2 cellular contexts compared by ENCODE assay signal in the genomic region with DNA sequence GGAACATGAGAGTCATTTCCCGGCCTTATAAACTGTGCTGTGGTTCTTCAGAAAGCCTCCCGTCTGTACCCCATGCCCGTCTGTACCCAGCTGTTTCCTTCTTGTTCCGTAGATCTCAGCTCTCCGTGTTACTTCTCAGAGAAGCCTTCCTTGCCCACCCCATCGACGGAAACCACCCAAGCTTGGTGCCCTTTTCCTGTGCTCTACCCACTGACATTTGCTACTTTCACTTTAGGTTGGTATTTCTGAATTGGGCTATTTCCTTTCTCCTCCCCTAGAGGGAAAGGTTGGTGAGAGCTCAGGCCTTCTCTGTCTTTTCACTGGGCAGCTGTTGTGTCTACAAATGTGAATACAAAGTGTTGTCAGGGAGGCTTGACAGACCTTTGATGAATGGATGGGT.
TF ChIP-seq lines count a peak whose summit lies in the region.

No MANE protein-coding gene starts in this region.

TF ChIP-seq in GM23338, 12 proteins besides CTCF, POLR2A, EP300 and RAD21 (continued from another document):
- TF ChIP-seq, protein P1, sequence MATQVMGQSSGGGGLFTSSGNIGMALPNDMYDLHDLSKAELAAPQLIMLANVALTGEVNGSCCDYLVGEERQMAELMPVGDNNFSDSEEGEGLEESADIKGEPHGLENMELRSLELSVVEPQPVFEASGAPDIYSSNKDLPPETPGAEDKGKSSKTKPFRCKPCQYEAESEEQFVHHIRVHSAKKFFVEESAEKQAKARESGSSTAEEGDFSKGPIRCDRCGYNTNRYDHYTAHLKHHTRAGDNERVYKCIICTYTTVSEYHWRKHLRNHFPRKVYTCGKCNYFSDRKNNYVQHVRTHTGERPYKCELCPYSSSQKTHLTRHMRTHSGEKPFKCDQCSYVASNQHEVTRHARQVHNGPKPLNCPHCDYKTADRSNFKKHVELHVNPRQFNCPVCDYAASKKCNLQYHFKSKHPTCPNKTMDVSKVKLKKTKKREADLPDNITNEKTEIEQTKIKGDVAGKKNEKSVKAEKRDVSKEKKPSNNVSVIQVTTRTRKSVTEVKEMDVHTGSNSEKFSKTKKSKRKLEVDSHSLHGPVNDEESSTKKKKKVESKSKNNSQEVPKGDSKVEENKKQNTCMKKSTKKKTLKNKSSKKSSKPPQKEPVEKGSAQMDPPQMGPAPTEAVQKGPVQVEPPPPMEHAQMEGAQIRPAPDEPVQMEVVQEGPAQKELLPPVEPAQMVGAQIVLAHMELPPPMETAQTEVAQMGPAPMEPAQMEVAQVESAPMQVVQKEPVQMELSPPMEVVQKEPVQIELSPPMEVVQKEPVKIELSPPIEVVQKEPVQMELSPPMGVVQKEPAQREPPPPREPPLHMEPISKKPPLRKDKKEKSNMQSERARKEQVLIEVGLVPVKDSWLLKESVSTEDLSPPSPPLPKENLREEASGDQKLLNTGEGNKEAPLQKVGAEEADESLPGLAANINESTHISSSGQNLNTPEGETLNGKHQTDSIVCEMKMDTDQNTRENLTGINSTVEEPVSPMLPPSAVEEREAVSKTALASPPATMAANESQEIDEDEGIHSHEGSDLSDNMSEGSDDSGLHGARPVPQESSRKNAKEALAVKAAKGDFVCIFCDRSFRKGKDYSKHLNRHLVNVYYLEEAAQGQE (IDR thresholded peaks at IDR 0.05; ENCODE audit: unreplicated experiment) = no peak
- TF ChIP-seq, protein P2, sequence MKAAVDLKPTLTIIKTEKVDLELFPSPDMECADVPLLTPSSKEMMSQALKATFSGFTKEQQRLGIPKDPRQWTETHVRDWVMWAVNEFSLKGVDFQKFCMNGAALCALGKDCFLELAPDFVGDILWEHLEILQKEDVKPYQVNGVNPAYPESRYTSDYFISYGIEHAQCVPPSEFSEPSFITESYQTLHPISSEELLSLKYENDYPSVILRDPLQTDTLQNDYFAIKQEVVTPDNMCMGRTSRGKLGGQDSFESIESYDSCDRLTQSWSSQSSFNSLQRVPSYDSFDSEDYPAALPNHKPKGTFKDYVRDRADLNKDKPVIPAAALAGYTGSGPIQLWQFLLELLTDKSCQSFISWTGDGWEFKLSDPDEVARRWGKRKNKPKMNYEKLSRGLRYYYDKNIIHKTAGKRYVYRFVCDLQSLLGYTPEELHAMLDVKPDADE (IDR thresholded peaks at IDR 0.05) = no peak
- TF ChIP-seq ZNF331 (CRISPR knock-in tag; IDR thresholded peaks at IDR 0.05; ENCODE audit: low read depth) (no peak), CREB1 (CRISPR knock-in tag; IDR thresholded peaks at IDR 0.05; ENCODE audit: low read depth) (no peak), EZH2phosphoT487 (IDR thresholded peaks at IDR 0.05; ENCODE audit: unreplicated experiment) (no peak), ZNF114 (CRISPR knock-in tag; IDR thresholded peaks at IDR 0.05) (no peak), NANOG (IDR thresholded peaks at IDR 0.05; ENCODE audit: borderline replicate concordance) (no peak), POLR2AphosphoS5 (IDR thresholded peaks at IDR 0.05; ENCODE audit: low read depth) (no peak), EZH2 (IDR thresholded peaks at IDR 0.05; ENCODE audit: low read depth, unreplicated experiment) (no peak)
- TF ChIP-seq, protein P3, sequence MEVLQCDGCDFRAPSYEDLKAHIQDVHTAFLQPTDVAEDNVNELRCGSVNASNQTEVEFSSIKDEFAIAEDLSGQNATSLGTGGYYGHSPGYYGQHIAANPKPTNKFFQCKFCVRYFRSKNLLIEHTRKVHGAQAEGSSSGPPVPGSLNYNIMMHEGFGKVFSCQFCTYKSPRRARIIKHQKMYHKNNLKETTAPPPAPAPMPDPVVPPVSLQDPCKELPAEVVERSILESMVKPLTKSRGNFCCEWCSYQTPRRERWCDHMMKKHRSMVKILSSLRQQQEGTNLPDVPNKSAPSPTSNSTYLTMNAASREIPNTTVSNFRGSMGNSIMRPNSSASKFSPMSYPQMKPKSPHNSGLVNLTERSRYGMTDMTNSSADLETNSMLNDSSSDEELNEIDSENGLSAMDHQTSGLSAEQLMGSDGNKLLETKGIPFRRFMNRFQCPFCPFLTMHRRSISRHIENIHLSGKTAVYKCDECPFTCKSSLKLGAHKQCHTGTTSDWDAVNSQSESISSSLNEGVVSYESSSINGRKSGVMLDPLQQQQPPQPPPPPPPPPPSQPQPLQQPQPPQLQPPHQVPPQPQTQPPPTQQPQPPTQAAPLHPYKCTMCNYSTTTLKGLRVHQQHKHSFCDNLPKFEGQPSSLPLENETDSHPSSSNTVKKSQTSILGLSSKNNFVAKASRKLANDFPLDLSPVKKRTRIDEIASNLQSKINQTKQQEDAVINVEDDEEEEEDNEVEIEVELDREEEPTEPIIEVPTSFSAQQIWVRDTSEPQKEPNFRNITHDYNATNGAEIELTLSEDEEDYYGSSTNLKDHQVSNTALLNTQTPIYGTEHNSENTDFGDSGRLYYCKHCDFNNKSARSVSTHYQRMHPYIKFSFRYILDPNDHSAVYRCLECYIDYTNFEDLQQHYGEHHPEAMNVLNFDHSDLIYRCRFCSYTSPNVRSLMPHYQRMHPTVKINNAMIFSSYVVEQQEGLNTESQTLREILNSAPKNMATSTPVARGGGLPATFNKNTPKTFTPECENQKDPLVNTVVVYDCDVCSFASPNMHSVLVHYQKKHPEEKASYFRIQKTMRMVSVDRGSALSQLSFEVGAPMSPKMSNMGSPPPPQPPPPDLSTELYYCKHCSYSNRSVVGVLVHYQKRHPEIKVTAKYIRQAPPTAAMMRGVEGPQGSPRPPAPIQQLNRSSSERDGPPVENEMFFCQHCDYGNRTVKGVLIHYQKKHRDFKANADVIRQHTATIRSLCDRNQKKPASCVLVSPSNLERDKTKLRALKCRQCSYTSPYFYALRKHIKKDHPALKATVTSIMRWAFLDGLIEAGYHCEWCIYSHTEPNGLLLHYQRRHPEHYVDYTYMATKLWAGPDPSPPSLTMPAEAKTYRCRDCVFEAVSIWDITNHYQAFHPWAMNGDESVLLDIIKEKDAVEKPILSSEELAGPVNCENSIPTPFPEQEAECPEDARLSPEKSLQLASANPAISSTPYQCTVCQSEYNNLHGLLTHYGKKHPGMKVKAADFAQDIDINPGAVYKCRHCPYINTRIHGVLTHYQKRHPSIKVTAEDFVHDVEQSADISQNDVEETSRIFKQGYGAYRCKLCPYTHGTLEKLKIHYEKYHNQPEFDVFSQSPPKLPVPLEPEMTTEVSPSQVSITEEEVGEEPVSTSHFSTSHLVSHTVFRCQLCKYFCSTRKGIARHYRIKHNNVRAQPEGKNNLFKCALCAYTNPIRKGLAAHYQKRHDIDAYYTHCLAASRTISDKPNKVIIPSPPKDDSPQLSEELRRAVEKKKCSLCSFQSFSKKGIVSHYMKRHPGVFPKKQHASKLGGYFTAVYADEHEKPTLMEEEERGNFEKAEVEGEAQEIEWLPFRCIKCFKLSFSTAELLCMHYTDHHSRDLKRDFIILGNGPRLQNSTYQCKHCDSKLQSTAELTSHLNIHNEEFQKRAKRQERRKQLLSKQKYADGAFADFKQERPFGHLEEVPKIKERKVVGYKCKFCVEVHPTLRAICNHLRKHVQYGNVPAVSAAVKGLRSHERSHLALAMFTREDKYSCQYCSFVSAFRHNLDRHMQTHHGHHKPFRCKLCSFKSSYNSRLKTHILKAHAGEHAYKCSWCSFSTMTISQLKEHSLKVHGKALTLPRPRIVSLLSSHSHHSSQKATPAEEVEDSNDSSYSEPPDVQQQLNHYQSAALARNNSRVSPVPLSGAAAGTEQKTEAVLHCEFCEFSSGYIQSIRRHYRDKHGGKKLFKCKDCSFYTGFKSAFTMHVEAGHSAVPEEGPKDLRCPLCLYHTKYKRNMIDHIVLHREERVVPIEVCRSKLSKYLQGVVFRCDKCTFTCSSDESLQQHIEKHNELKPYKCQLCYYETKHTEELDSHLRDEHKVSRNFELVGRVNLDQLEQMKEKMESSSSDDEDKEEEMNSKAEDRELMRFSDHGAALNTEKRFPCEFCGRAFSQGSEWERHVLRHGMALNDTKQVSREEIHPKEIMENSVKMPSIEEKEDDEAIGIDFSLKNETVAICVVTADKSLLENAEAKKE (CRISPR knock-in tag; IDR thresholded peaks at IDR 0.05) = no peak

TF ChIP-seq in H1, 55 proteins besides CTCF, POLR2A, EP300 and RAD21:
- TF ChIP-seq, protein P4, sequence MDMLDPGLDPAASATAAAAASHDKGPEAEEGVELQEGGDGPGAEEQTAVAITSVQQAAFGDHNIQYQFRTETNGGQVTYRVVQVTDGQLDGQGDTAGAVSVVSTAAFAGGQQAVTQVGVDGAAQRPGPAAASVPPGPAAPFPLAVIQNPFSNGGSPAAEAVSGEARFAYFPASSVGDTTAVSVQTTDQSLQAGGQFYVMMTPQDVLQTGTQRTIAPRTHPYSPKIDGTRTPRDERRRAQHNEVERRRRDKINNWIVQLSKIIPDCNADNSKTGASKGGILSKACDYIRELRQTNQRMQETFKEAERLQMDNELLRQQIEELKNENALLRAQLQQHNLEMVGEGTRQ (IDR thresholded peaks at IDR 0.05; ENCODE audit: low read length) = no peak
- no peak for TF ChIP-seq EGR1 (IDR thresholded peaks at IDR 0.05; ENCODE audit: borderline replicate concordance, low read depth, low read length)
TF ChIP-seq in H1: peak in this region for 0.
